Comparison of ENCODE assay signal across 10 cellular contexts in the genomic region with DNA sequence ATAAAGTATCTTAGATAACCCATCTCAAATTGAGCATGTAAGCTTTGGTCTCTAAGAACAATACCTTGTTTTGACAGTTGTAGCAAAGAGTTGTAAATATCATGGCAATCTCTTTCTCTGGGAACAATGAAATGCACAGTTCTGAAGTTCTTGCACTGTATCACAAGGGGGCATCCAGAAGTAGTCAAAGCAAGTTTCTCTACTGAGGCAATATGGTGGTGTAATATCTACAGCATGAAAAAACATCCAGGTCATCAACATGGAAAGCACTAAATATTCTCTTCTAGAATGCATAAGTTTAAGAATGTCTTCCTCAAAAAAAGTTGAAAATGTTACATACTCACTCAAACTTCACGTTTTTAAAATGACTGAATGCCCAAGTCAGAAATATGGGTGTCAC. TPM values are rescaled to one million over a fixed set of nuclear protein-coding genes. Genes with fewer than 3 reads are reported as not detected.
DNase-seq lines count a peak whose midpoint lies in the region; ATAC-seq and TF ChIP-seq lines count a peak whose summit lies in the region.
"Had no signal": no experiment of that assay in that cellular context is flagged by ENCODE, and none has a peak within 500 bp of the region (broad histone marks: within the 10 kb centered on the region; RNA-seq: fewer than 3 reads in every experiment).

No MANE protein-coding gene starts in this region.

- H3K27me3 ChIP-seq in Peyer's patch (no peaks in the 10 kb centered on the region), uterus (no peaks in the 10 kb centered on the region)

- peaks cover 0 to 48% (median 0%) of the 10 kb centered on the region in 3 donors for H3K36me3 ChIP-seq in Peyer's patch
- no peaks in the 10 kb centered on the region for H3K36me3 ChIP-seq in uterus

- DNase-seq in Ammon's horn (ENCODE audit: low spot score) (peak; percentile 18), GM12865 (ENCODE audit: low read depth) (peak; percentile 16), SKM-1 (lab: John Stamatoyannopoulos, UW; ENCODE audit: unreplicated experiment) (peak; percentile 10), fibroblast of villous mesenchyme (ENCODE audit: low read depth) (peak; percentile 34), Peyer's patch (no peak), posterior vena cava (ENCODE audit: low spot score) (no peak), uterus (no peak)
- DNase-seq: kidney glomerular epithelial cell; stimulated activated CD4-positive, alpha-beta T cell treated with anti-CD3 and anti-CD28 coated beads, Interleukin-1b, Interleukin-23, amount 100 ng/mL, for 48 hours had no signal

- intact Hi-C loops in posterior vena cava (cut with DNase I) = no loop called here
- intact Hi-C loops in uterus (cut with DNase I; ENCODE audit: low total_unique reads) = no loop called here

- H3K4me3 ChIP-seq in GM12865 (ENCODE audit: low read depth, low read length) = no peak overlapping the region
- H3K4me3 ChIP-seq in fibroblast of villous mesenchyme (ENCODE audit: low read depth, low read length) = no peak overlapping the region
- H3K4me3 ChIP-seq in Peyer's patch = no peak overlapping the region
- no peak overlapping the region for H3K4me3 ChIP-seq in uterus

- H3K4me1 ChIP-seq in Peyer's patch (no peaks in the 10 kb centered on the region), uterus (no peaks in the 10 kb centered on the region)

- H3K27ac ChIP-seq in Peyer's patch (no peak overlapping the region), uterus (no peak overlapping the region)

- TF ChIP-seq POLR2A in Peyer's patch (IDR thresholded peaks at IDR 0.05) (no peak), uterus (IDR thresholded peaks at IDR 0.05) (no peak)

- TF ChIP-seq CTCF in GM12865 (IDR thresholded peaks at IDR 0.05; ENCODE audit: insufficient read depth, low read depth, low read length, missing control alignments) (peak; percentile 13), fibroblast of villous mesenchyme (IDR thresholded peaks at IDR 0.05; ENCODE audit: insufficient read depth, low read depth, low read length) (peak; percentile 40), Peyer's patch (IDR thresholded peaks at IDR 0.05) (peak in 3 of 6 experiments; percentile 4 to 15 (median 9)), uterus (IDR thresholded peaks at IDR 0.05) (no peak)

- H3K9me3 ChIP-seq in Peyer's patch (no peaks in the 10 kb centered on the region), uterus (no peaks in the 10 kb centered on the region)

- ATAC-seq in GM19467 (IDR thresholded peaks at IDR 0.05; ENCODE audit: unreplicated experiment) = no peak

RNA-seq across cellular contexts. Expression of a gene that starts 19.6 kb away (rescaled TPM):
- total RNA-seq in fibroblast of villous mesenchyme = 28.3 and 41.9 TPM in 2 replicates
- 10 to 100 TPM in 2 of 4 donors, 1 to 10 TPM in 2; 6.4 to 14.9 (median 10.6) TPM for total RNA-seq in Peyer's patch
- 10 to 100 TPM; 23.5 to 24.5 TPM for total RNA-seq in posterior vena cava
- total RNA-seq in uterus = 10 to 100 TPM in 3 of 4 donors, 1 to 10 TPM in 1; 10.0 to 36.4 (median 27.3) TPM

RNA-seq across cellular contexts. Expression of a gene that starts 33.7 kb away (rescaled TPM):
- total RNA-seq in fibroblast of villous mesenchyme = 67.6 and 96.3 TPM in 2 replicates
- total RNA-seq in Peyer's patch = 10 to 100 TPM; 24.4 to 96.6 (median 42.4) TPM
- total RNA-seq in posterior vena cava = 10 to 100 TPM; 35.1 to 35.9 TPM
- total RNA-seq in uterus = 100 to 1,000 TPM in 1 of 4 donors, 10 to 100 TPM in 3; 49.7 to 130 (median 61.1) TPM

Comparison
In these comparisons a context has a peak if more than half of its experiments do, and no peak if none do; other contexts are left out.
1. DNase-seq: peak in Ammon's horn (single experiment), GM12865 (single experiment), SKM-1 (single experiment) and fibroblast of villous mesenchyme (single experiment); none in Peyer's patch (0 of 3), posterior vena cava (single experiment) and uterus (0 of 2).
2. CTCF ChIP-seq: peak in GM12865 (single experiment) and fibroblast of villous mesenchyme (single experiment); none in uterus (0 of 4).